ENCODE assay signal across 10 cellular contexts in genomic region chr7:74483402-74484336, GRCh38. TPM values are rescaled to one million over a fixed set of nuclear protein-coding genes. Genes with fewer than 3 reads are reported as not detected.
DNase-seq lines count a peak whose midpoint lies in the region; ATAC-seq, FAIRE-seq and TF ChIP-seq lines count a peak whose summit lies in the region.
"Had no signal": no experiment of that assay in that cellular context is flagged by ENCODE, and none has a peak within 500 bp of the region (broad histone marks: within the 10 kb centered on the region; RNA-seq: fewer than 3 reads in every experiment).

No MANE protein-coding gene starts in this region.

- TF ChIP-seq RAD21 in Ishikawa (IDR thresholded peaks at IDR 0.05; ENCODE audit: low read depth): peak; percentile 9

- WGBS in lung, 2 donors: 65 to 80% methylated on average over 11 of the region's 11 CpGs

- DNase-seq in A172 (ENCODE audit: low spot score): peak; percentile 69
- peak; percentile 69 for DNase-seq in bronchial epithelial cell (ENCODE audit: low read depth)
- DNase-seq in lung (ENCODE audit: low spot score): no peak
- no peak for DNase-seq in DMS53 treated with DMSO at 0.1 percent for 48 hours (lab: John Stamatoyannopoulos, UW; ENCODE audit: unreplicated experiment)
- no peak for DNase-seq in RKO (ENCODE audit: low spot score)
- DNase-seq in NCI-H446 treated with DMSO at 0.1 percent for 48 hours (lab: John Stamatoyannopoulos, UW): no peak
- DNase-seq in mucosa of descending colon: no peak
- DNase-seq: activated CD4-positive, alpha-beta T cell treated with anti-CD3 and anti-CD28 coated beads, Interleukin-2, amount 50 U/mL, for 1 hour; C1 segment of cervical spinal cord had no signal

- no peak for ATAC-seq in lung (ENCODE audit: insufficient read depth, low FRiP score)
- no peak for ATAC-seq in mucosa of descending colon

- TF ChIP-seq EP300 in Ishikawa (IDR thresholded peaks at IDR 0.05; ENCODE audit: borderline replicate concordance): peak; percentile 85

- intact Hi-C loops in mucosa of descending colon (cut with DNase I, micrococcal nuclease): no loop called here

- H3K4me1 ChIP-seq in lung (ENCODE audit: control insufficient read depth in 2 of 2, insufficient read depth in 2 of 2, low read length in 2 of 2): peaks cover 8 to 12% of the 10 kb centered on the region in 2 donors
- H3K4me1 ChIP-seq in mucosa of descending colon (ENCODE audit: low read depth): peaks cover 26% of the 10 kb centered on the region

- TF ChIP-seq CTCF in bronchial epithelial cell (IDR thresholded peaks at IDR 0.05; ENCODE audit: insufficient read depth, low read length, severe bottlenecking) (no peak), lung (IDR thresholded peaks at IDR 0.05; ENCODE audit: control extremely low read depth, extremely low read depth) (no peak), mucosa of descending colon (IDR thresholded peaks at IDR 0.05) (no peak)

- no peak for FAIRE-seq in bronchial epithelial cell (lab: Jason Lieb, UNC)

- H3K27me3 ChIP-seq in bronchial epithelial cell (ENCODE audit: control insufficient read depth, insufficient read depth, low read length) (no peaks in the 10 kb centered on the region), lung (ENCODE audit: control insufficient read depth, insufficient read depth) (no peaks in the 10 kb centered on the region)

- H3K36me3 ChIP-seq in bronchial epithelial cell (ENCODE audit: control insufficient read depth, insufficient read depth, low read length): peaks cover 1% of the 10 kb centered on the region
- no peaks in the 10 kb centered on the region for H3K36me3 ChIP-seq in lung (ENCODE audit: control insufficient read depth in 2 of 2, insufficient read depth in 2 of 2, low read length in 2 of 2)
- no peaks in the 10 kb centered on the region for H3K36me3 ChIP-seq in mucosa of descending colon (ENCODE audit: low read depth)

- no peaks in the 10 kb centered on the region for H3K9me3 ChIP-seq in lung (ENCODE audit: control insufficient read depth in 2 of 2, insufficient read depth in 1 of 2, low read length in 1 of 2)
- H3K9me3 ChIP-seq in mucosa of descending colon: no peaks in the 10 kb centered on the region

- no peak overlapping the region for H3K4me3 ChIP-seq in bronchial epithelial cell (ENCODE audit: low read depth, low read length)
- no peak overlapping the region for H3K4me3 ChIP-seq in lung
- H3K4me3 ChIP-seq in mucosa of descending colon: no peak overlapping the region

- H3K27ac ChIP-seq in lung (ENCODE audit: low read depth in 1 of 2, low read length in 1 of 2): peak overlapping the region; percentile 90 to 99

TF ChIP-seq in Ishikawa, 13 proteins besides CTCF, POLR2A, EP300 and RAD21:
- peak; percentile 79; the same call in 1 of the 2 replicates for TF ChIP-seq FOXM1 (IDR thresholded peaks at IDR 0.05; ENCODE audit: borderline replicate concordance, low read depth)
- TF ChIP-seq REST (IDR thresholded peaks at IDR 0.05; ENCODE audit: low read depth): no peak
- no peak for TF ChIP-seq CREB1 (IDR thresholded peaks at IDR 0.05; ENCODE audit: low read depth)
- no peak for TF ChIP-seq ZBTB7A (IDR thresholded peaks at IDR 0.05; ENCODE audit: low read depth)
- TF ChIP-seq MAX (IDR thresholded peaks at IDR 0.05): peak; percentile 61; the same call in 1 of the 2 replicates
- TF ChIP-seq TCF12 (IDR thresholded peaks at IDR 0.05; ENCODE audit: low read depth): peak; percentile 90
- no peak for TF ChIP-seq TAF1 (IDR thresholded peaks at IDR 0.05; ENCODE audit: low read depth)
- peak; percentile 64 for TF ChIP-seq YY1 (IDR thresholded peaks at IDR 0.05; ENCODE audit: low read depth)
- no peak; the same call in 1 of the 2 replicates for TF ChIP-seq CEBPB (IDR thresholded peaks at IDR 0.05)
- no peak for TF ChIP-seq EGR1 (IDR thresholded peaks at IDR 0.05)
- peak; percentile 95 for TF ChIP-seq TEAD4 (IDR thresholded peaks at IDR 0.05)
- TF ChIP-seq, protein P1, sequence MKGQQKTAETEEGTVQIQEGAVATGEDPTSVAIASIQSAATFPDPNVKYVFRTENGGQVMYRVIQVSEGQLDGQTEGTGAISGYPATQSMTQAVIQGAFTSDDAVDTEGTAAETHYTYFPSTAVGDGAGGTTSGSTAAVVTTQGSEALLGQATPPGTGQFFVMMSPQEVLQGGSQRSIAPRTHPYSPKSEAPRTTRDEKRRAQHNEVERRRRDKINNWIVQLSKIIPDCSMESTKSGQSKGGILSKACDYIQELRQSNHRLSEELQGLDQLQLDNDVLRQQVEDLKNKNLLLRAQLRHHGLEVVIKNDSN (IDR thresholded peaks at IDR 0.05): no peak
- TF ChIP-seq NFIC (IDR thresholded peaks at IDR 0.05): peak; percentile 91
TF ChIP-seq in Ishikawa: peak in this region for 6.

RNA-seq across cellular contexts. Expression of gene GTF2IRD1, which starts 30.0 kb away (rescaled TPM):
- total RNA-seq in A172 (2014; rRNA removed; shearing (Covaris generic)): 25.2 and 54.7 TPM in 2 replicates
- 18.2 and 23.7 TPM in 2 replicates for total RNA-seq in bronchial epithelial cell
- total RNA-seq in lung: 10 to 100 TPM; 14.4 to 24.1 TPM
- 10 to 100 TPM in 1 of 2 donors, 1 to 10 TPM in 1; 9.3 to 20.0 TPM for polyA plus RNA-seq in lung
- total RNA-seq in mucosa of descending colon: 10 to 100 TPM; 10.5 to 30.7 (median 12.7) TPM

Comparison
In these comparisons a context has a peak if more than half of its experiments do, and no peak if none do; other contexts are left out.
1. DNase-seq: peak in A172 (single experiment) and bronchial epithelial cell (single experiment); none in lung (single experiment), DMS53 treated with DMSO at 0.1 percent for 48 hours (single experiment), RKO (single experiment), NCI-H446 treated with DMSO at 0.1 percent for 48 hours (single experiment) and mucosa of descending colon (0 of 3).